ENCODE assay signal across 8 cellular contexts in genomic region chr19:47813304-47813994, GRCh38. TPM values are rescaled to one million over a fixed set of nuclear protein-coding genes. Genes with fewer than 3 reads are reported as not detected.
A peak's percentile ranks its signal among the peaks of the same experiment; 100 is the strongest.
DNase-seq lines count a peak whose midpoint lies in the region; ATAC-seq and TF ChIP-seq lines count a peak whose summit lies in the region.

No MANE protein-coding gene starts in this region.

- peak; percentile 50 for TF ChIP-seq CTCF in foreskin fibroblast (IDR thresholded peaks at IDR 0.05; ENCODE audit: low read depth, low read length)
- TF ChIP-seq CTCF in ovary (IDR thresholded peaks at IDR 0.05): no peak
- TF ChIP-seq CTCF in type B pancreatic cell (conservative IDR thresholded peaks at IDR 0.05): peak; percentile 77

- no peak for TF ChIP-seq EP300 in ovary (IDR thresholded peaks at IDR 0.05)

- TF ChIP-seq POLR2A in ovary (IDR thresholded peaks at IDR 0.05): no peak

- no peak overlapping the region for H3K27ac ChIP-seq in ovary

- H3K4me1 Mint-ChIP-seq in activated T-helper 17 cell treated with anti-CD3 and anti-CD28 coated beads, Interleukin-2, amount 50 U/mL, for 72 hours: no peaks in the 10 kb centered on the region
- H3K4me1 Mint-ChIP-seq in type B pancreatic cell (ENCODE audit: unreplicated experiment): no peaks in the 10 kb centered on the region

- H3K4me3 ChIP-seq in foreskin fibroblast (ENCODE audit: low read depth in 1 of 2, low read length in 2 of 2) (no peak overlapping the region), ovary (no peak overlapping the region)

- H3K27ac Mint-ChIP-seq in activated T-helper 17 cell treated with anti-CD3 and anti-CD28 coated beads, Interleukin-2, amount 50 U/mL, for 72 hours: no peak overlapping the region
- no peak overlapping the region for H3K27ac Mint-ChIP-seq in type B pancreatic cell

- peak; percentile 55 for DNase-seq in CMK (ENCODE audit: low read depth)
- peak; percentile 44 for DNase-seq in HPDE6-E6E7 (ENCODE audit: extremely low spot score)
- peak; percentile 71 for DNase-seq in RPMI8226
- peak; percentile 12 to 63 for DNase-seq in foreskin fibroblast
- DNase-seq in ovary: peak; percentile 28 to 68 (median 52)
- DNase-seq in type B pancreatic cell (ENCODE audit: extremely low spot score, unreplicated experiment): peak; percentile 88

- H3K4me1 ChIP-seq in ovary (ENCODE audit: insufficient read depth): no peaks in the 10 kb centered on the region

- H3K4me3 Mint-ChIP-seq in activated T-helper 17 cell treated with anti-CD3 and anti-CD28 coated beads, Interleukin-2, amount 50 U/mL, for 72 hours: no peak overlapping the region
- no peak overlapping the region for H3K4me3 Mint-ChIP-seq in type B pancreatic cell

- no peaks in the 10 kb centered on the region for H3K27me3 ChIP-seq in ovary

- H3K36me3 ChIP-seq in ovary: no peaks in the 10 kb centered on the region

- peak; percentile 89 for ATAC-seq in activated T-helper 17 cell treated with anti-CD3 and anti-CD28 coated beads, Interleukin-2, amount 50 U/mL, for 72 hours (replicated peaks)
- no peak for ATAC-seq in GM19324 (IDR thresholded peaks at IDR 0.05; ENCODE audit: low FRiP score, unreplicated experiment)

- 36 to 41% (median 37%) methylated on average over 17 of the region's 17 CpGs for WGBS in ovary, 3 donors

- H3K9me3 ChIP-seq in ovary: no peaks in the 10 kb centered on the region

- H3K9me3 Mint-ChIP-seq in activated T-helper 17 cell treated with anti-CD3 and anti-CD28 coated beads, Interleukin-2, amount 50 U/mL, for 72 hours: no peaks in the 10 kb centered on the region
- H3K9me3 Mint-ChIP-seq in type B pancreatic cell: no peaks in the 10 kb centered on the region

- H3K27me3 Mint-ChIP-seq in activated T-helper 17 cell treated with anti-CD3 and anti-CD28 coated beads, Interleukin-2, amount 50 U/mL, for 72 hours: peaks cover 12% of the 10 kb centered on the region
- no peaks in the 10 kb centered on the region for H3K27me3 Mint-ChIP-seq in type B pancreatic cell

- H3K36me3 Mint-ChIP-seq in activated T-helper 17 cell treated with anti-CD3 and anti-CD28 coated beads, Interleukin-2, amount 50 U/mL, for 72 hours (ENCODE audit: low read depth): no peaks in the 10 kb centered on the region
- no peaks in the 10 kb centered on the region for H3K36me3 Mint-ChIP-seq in type B pancreatic cell

- intact Hi-C loops in ovary (cut with DNase I): no loop called here

RNA-seq across cellular contexts. Expression of gene CRX, which starts 8.3 kb away (rescaled TPM):
- under 1 TPM in 1 of 2 donors, not detected in 1; 0.16 TPM for total RNA-seq in activated T-helper 17 cell treated with anti-CD3 and anti-CD28 coated beads, Interleukin-2, amount 50 U/mL, for 72 hours
- total RNA-seq in ovary: not detected
- not detected for polyA plus RNA-seq in ovary
- not detected in 2 replicates for total RNA-seq in type B pancreatic cell (ENCODE audit: low replicate concordance)

RNA-seq across cellular contexts. Expression of gene TPRX1, which starts 9.1 kb away (rescaled TPM):
- not detected for total RNA-seq in activated T-helper 17 cell treated with anti-CD3 and anti-CD28 coated beads, Interleukin-2, amount 50 U/mL, for 72 hours
- total RNA-seq in ovary: not detected
- polyA plus RNA-seq in ovary: not detected
- not detected in 2 replicates for total RNA-seq in type B pancreatic cell (ENCODE audit: low replicate concordance)

RNA-seq across cellular contexts. Expression of gene SELENOW, which starts 34.9 kb away (rescaled TPM):
- 100 to 1,000 TPM; 126 to 127 TPM for total RNA-seq in activated T-helper 17 cell treated with anti-CD3 and anti-CD28 coated beads, Interleukin-2, amount 50 U/mL, for 72 hours
- total RNA-seq in ovary (100 to 1,000 TPM; 169 to 412 (median 211) TPM), type B pancreatic cell (ENCODE audit: low replicate concordance) (109 and 117 TPM in 2 replicates)
- polyA plus RNA-seq in ovary: 100 to 1,000 TPM; 257 to 330 TPM

RNA-seq across cellular contexts. Expression of gene TPRX2, which starts 45.6 kb away (rescaled TPM):
- total RNA-seq in activated T-helper 17 cell treated with anti-CD3 and anti-CD28 coated beads, Interleukin-2, amount 50 U/mL, for 72 hours: not detected
- total RNA-seq in ovary (not detected), type B pancreatic cell (ENCODE audit: low replicate concordance) (not detected in 2 replicates)
- polyA plus RNA-seq in ovary: not detected

Comparison
In these comparisons a context has a peak if more than half of its experiments do, and no peak if none do; other contexts are left out.
1. DNase-seq: peak in every context shown above with its lines; median percentile 88 in type B pancreatic cell; 71 in RPMI8226; 55 in CMK; 52 in ovary; 44 in HPDE6-E6E7; 38 in foreskin fibroblast.
2. CTCF ChIP-seq: peak in foreskin fibroblast (single experiment) and type B pancreatic cell (single experiment); none in ovary (0 of 3).